8 cellular contexts compared by ENCODE assay signal in the genomic region with DNA sequence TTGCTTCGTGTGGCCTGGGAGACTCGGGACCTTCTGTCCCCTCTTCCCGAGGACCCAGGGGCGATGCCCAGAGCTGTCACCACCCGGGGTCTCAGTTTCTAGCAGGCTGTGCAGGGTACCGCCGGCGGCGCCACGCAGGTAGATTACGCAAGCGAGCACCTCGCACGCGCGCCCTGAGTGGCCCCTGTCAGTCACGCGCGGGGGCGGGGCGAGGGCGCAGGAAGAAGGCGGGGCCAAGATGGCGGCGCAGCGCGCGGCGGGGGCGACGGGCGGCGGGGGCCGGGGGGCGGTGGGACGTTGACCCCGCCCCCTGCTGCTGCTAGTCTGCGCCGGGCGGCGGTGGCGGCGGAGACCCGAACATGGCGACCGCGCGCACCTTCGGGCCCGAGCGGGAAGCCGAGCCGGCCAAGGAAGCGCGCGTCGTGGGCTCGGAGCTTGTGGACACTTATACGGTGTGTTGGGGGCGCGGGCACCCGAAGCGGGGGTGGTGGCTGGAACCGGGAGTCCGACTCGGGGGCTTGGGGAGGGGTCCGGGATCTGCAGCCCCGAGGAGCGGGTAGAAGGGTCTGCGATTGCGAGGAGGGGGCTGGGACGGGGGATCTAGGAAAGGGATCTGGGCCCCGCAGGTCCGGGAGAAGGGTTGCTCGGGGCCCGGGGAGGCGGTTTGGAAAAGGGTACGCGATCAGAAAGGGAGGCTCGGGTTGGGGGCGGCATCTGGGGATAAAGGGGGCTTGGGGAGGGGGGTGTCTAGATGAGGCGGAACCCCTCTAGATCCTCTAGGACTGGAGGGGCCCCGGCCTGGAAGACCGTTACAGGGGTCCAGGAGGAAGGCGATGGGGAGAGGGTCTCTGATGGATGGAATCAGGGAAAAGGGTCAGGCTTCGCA. TPM values are rescaled to one million over a fixed set of nuclear protein-coding genes. Genes with fewer than 3 reads are reported as not detected.
DNase-seq lines count a peak whose midpoint lies in the region; ATAC-seq, FAIRE-seq and TF ChIP-seq lines count a peak whose summit lies in the region.

A gene (plus strand): TSS at position 322 of the 886 bp plus-strand sequence. CDS start 38 bp downstream, at position 360.

- peaks cover 31% of the 10 kb centered on the region for H3K36me3 ChIP-seq in HUES64 (ENCODE audit: insufficient read depth, low read length)

- TF ChIP-seq CTCF in D721Med (IDR thresholded peaks at IDR 0.05; ENCODE audit: insufficient read depth, missing control alignments) (no peak), fibroblast of pulmonary artery (IDR thresholded peaks at IDR 0.05; ENCODE audit: low read length, missing control alignments) (no peak), nephron progenitor cell (IDR thresholded peaks at IDR 0.05) (no peak)

- H3K4me3 ChIP-seq in HUES64 (ENCODE audit: low read length) (peak within 1 kb of the TSS; percentile 88), fibroblast of pulmonary artery (replicated peaks; ENCODE audit: low read depth, low read length) (peak within 1 kb of the TSS; percentile 89)

- intact Hi-C loops in activated T-helper 2 cell treated with anti-CD3 and anti-CD28 coated beads, Interferon-gamma antibody, Interleukin-2, Interleukin-4, amounts not matched to agents 10 μg/mL and 5 μg/mL and 100 μg/mL, durations not matched to agents 14 hours and 24 hours and 36 hours (cut with micrococcal nuclease), result loop anchor here (1.0 to 10.0 kb wide), 2 partner anchors 81 to 229 kb away; a partner anchor contains a TSS

- peak within 1 kb of the TSS; percentile 46; the same call in 1 of the 2 replicates for H3K27ac ChIP-seq in HUES64 (ENCODE audit: low read depth, low read length)

- H3K36me3 Mint-ChIP-seq in activated T-helper 2 cell treated with anti-CD3 and anti-CD28 coated beads, Interferon-gamma antibody, Interleukin-2, Interleukin-4, amounts not matched to agents 10 μg/mL and 5 μg/mL and 100 μg/mL, durations not matched to agents 14 hours and 24 hours and 36 hours (ENCODE audit: low read depth), result peaks cover 26% of the 10 kb centered on the region
- peaks cover 32% of the 10 kb centered on the region for H3K36me3 Mint-ChIP-seq in nephron progenitor cell (ENCODE audit: low read depth)

- peak within 1 kb of the TSS; percentile 92 for H3K27ac Mint-ChIP-seq in activated T-helper 2 cell treated with anti-CD3 and anti-CD28 coated beads, Interferon-gamma antibody, Interleukin-2, Interleukin-4, amounts not matched to agents 10 μg/mL and 5 μg/mL and 100 μg/mL, durations not matched to agents 14 hours and 24 hours and 36 hours
- peak within 1 kb of the TSS; percentile 95 for H3K27ac Mint-ChIP-seq in nephron progenitor cell
- peak within 1 kb of the TSS; percentile 99 to 100 for H3K27ac Mint-ChIP-seq in stimulated activated naive CD8-positive, alpha-beta T cell treated with anti-CD3 and anti-CD28 coated beads, Interleukin-15, amount 100 ng/mL, for 72 hours

- no peaks in the 10 kb centered on the region for H3K9me3 ChIP-seq in HUES64 (ENCODE audit: insufficient read depth, low read depth, low read length)

- no peaks in the 10 kb centered on the region for H3K27me3 ChIP-seq in HUES64 (ENCODE audit: insufficient read depth, low read length)

- H3K4me3 Mint-ChIP-seq in activated T-helper 2 cell treated with anti-CD3 and anti-CD28 coated beads, Interferon-gamma antibody, Interleukin-2, Interleukin-4, amounts not matched to agents 10 μg/mL and 5 μg/mL and 100 μg/mL, durations not matched to agents 14 hours and 24 hours and 36 hours (ENCODE audit: low read depth), result peak within 1 kb of the TSS; percentile 94
- peak within 1 kb of the TSS; percentile 99 for H3K4me3 Mint-ChIP-seq in nephron progenitor cell
- peak within 1 kb of the TSS; percentile 94 to 95 for H3K4me3 Mint-ChIP-seq in stimulated activated naive CD8-positive, alpha-beta T cell treated with anti-CD3 and anti-CD28 coated beads, Interleukin-15, amount 100 ng/mL, for 72 hours

- no peak for FAIRE-seq in D721Med (lab: Jason Lieb, UNC)

- peaks cover 21% of the 10 kb centered on the region; the same call in 1 of the 2 replicates for H3K4me1 ChIP-seq in HUES64 (ENCODE audit: insufficient read depth, low read length)

- DNase-seq in D721Med (ENCODE audit: insufficient read length, low spot score) (peak; percentile 97), RPMI7951 (ENCODE audit: low read depth) (peak; percentile 77), fibroblast of pulmonary artery (ENCODE audit: low read depth) (peak; percentile 69), nephron progenitor cell (peak; percentile 97)
- DNase-seq in activated T-helper 2 cell treated with anti-CD3 and anti-CD28 coated beads, Interferon-gamma antibody, Interleukin-2, Interleukin-4, amounts not matched to agents 10 μg/mL and 5 μg/mL and 100 μg/mL, durations not matched to agents 14 hours and 24 hours and 36 hours (ENCODE audit: low spot score), result peak; percentile 93
- DNase-seq in stimulated activated naive CD8-positive, alpha-beta T cell treated with anti-CD3 and anti-CD28 coated beads, Interleukin-15, amount 100 ng/mL, for 72 hours, result peak; percentile 95 to 97

- peaks cover 27% of the 10 kb centered on the region for H3K4me1 Mint-ChIP-seq in activated T-helper 2 cell treated with anti-CD3 and anti-CD28 coated beads, Interferon-gamma antibody, Interleukin-2, Interleukin-4, amounts not matched to agents 10 μg/mL and 5 μg/mL and 100 μg/mL, durations not matched to agents 14 hours and 24 hours and 36 hours (ENCODE audit: low read depth)
- H3K4me1 Mint-ChIP-seq in nephron progenitor cell, result peaks cover 71% of the 10 kb centered on the region
- peaks cover 44% of the 10 kb centered on the region for H3K4me1 Mint-ChIP-seq in stimulated activated naive CD8-positive, alpha-beta T cell treated with anti-CD3 and anti-CD28 coated beads, Interleukin-15, amount 100 ng/mL, for 72 hours

- 2% methylated on average over 86 of the region's 86 CpGs for WGBS in HUES64

- H3K27me3 Mint-ChIP-seq in activated T-helper 2 cell treated with anti-CD3 and anti-CD28 coated beads, Interferon-gamma antibody, Interleukin-2, Interleukin-4, amounts not matched to agents 10 μg/mL and 5 μg/mL and 100 μg/mL, durations not matched to agents 14 hours and 24 hours and 36 hours (ENCODE audit: low read depth), result no peaks in the 10 kb centered on the region
- H3K27me3 Mint-ChIP-seq in nephron progenitor cell (ENCODE audit: low read depth, poor library complexity), result no peaks in the 10 kb centered on the region
- no peaks in the 10 kb centered on the region for H3K27me3 Mint-ChIP-seq in stimulated activated naive CD8-positive, alpha-beta T cell treated with anti-CD3 and anti-CD28 coated beads, Interleukin-15, amount 100 ng/mL, for 72 hours

- ATAC-seq in GM21367 (IDR thresholded peaks at IDR 0.05; ENCODE audit: unreplicated experiment), result peak; percentile 51
- peak; percentile 91 for ATAC-seq in stimulated activated naive CD8-positive, alpha-beta T cell treated with anti-CD3 and anti-CD28 coated beads, Interleukin-15, amount 100 ng/mL, for 72 hours

- H3K9me3 Mint-ChIP-seq in activated T-helper 2 cell treated with anti-CD3 and anti-CD28 coated beads, Interferon-gamma antibody, Interleukin-2, Interleukin-4, amounts not matched to agents 10 μg/mL and 5 μg/mL and 100 μg/mL, durations not matched to agents 14 hours and 24 hours and 36 hours, result no peaks in the 10 kb centered on the region
- no peaks in the 10 kb centered on the region for H3K9me3 Mint-ChIP-seq in nephron progenitor cell
- H3K9me3 Mint-ChIP-seq in stimulated activated naive CD8-positive, alpha-beta T cell treated with anti-CD3 and anti-CD28 coated beads, Interleukin-15, amount 100 ng/mL, for 72 hours, result no peaks in the 10 kb centered on the region

- H3K9ac ChIP-seq in HUES64 (ENCODE audit: low read depth, low read length), result peak within 1 kb of the TSS; percentile 82

RNA-seq across cellular contexts. Expression of the gene that starts here (rescaled TPM):
- 53.6 TPM for polyA plus RNA-seq in HUES64 (2013, experiment 1 of 2)
- polyA plus RNA-seq in HUES64 (2013, experiment 2 of 2), result 52.8 TPM
- 20.9 and 21.4 TPM in 2 replicates for total RNA-seq in RPMI7951 (2014; rRNA removed; shearing (Covaris generic))
- total RNA-seq in activated T-helper 2 cell treated with anti-CD3 and anti-CD28 coated beads, Interferon-gamma antibody, Interleukin-2, Interleukin-4, amounts not matched to agents 10 μg/mL and 5 μg/mL and 100 μg/mL, durations not matched to agents 14 hours and 24 hours and 36 hours, result 70.0 and 73.4 TPM in 2 replicates

Comparison
In these comparisons a context has a peak if more than half of its experiments do, and no peak if none do; other contexts are left out.
1. Peak in every context shown above with its lines: DNase-seq, ATAC-seq, H3K4me3 ChIP-seq and H3K27ac ChIP-seq.